8 cellular contexts compared by ENCODE assay signal in the genomic region with DNA sequence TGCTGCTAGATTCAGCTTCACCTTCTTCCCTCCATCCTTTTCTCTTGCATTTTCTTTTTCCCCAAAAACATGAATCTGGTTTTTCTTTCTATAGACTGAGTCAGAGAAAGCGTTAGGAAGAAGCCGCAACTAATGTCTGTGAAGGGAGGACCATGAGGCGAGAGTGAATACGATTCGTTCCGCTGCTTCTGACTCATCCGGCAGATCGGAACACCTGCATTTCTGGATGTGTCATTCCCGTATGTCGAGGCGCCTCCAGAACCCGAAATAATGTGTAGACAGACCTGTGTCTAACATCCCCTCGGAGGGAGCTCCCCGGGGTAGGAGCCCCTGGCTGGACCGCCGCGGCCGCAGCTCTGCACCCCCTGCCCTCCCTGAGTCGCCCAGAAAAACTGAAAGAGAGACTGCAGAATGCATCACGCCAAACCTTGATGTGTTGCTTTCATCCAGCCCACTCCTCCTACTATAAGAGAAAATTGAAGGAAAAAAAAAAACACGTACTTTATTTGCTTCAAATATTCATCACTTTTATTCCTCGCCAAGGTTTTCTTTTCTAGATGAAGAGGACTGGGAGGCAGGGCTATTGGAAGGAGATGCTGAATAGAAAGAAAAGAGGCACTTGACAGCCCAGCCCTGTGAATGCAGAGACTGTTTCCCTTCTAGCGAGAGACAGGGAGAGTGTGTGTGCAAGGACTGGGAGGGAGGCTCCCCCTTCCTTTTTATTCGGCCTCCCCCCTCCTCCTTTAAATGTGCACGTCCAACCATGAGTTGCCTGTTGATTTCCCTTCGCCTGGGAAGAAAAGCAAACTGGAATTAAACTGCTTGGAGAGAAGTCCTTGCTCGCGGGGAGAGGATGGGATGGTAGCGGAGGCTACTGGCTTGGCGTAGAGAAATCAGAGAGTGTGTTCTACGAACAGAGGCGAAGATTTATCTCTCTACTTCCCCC. TPM values are rescaled to one million over a fixed set of nuclear protein-coding genes. Genes with fewer than 3 reads are reported as not detected.
DNase-seq lines count a peak whose midpoint lies in the region; ATAC-seq and TF ChIP-seq lines count a peak whose summit lies in the region.

No MANE protein-coding gene starts in this region.

- WGBS in spleen, 5 donors = 4 to 8% (median 6%) methylated on average over 32 of the region's 32 CpGs

- no peak for DNase-seq in CD8-positive, alpha-beta T cell
- peak; percentile 6 for DNase-seq in MM.1S
- no peak for DNase-seq in breast epithelium (ENCODE audit: low spot score in 2 of 2)
- DNase-seq in islet precursor cell = peak; percentile 64
- DNase-seq in spleen = no peak
- no peak for DNase-seq in T-helper 9 cell
- no peak for DNase-seq in Karpas-422
- no peak for DNase-seq in NCI-H446 treated with DMSO at 0.1 percent for 48 hours (lab: John Stamatoyannopoulos, UW)

- H3F3A ChIP-seq in MM.1S (ENCODE audit: insufficient read depth, low read length) = no peaks in the 10 kb centered on the region

- no peak for TF ChIP-seq CTCF in CD8-positive, alpha-beta T cell (IDR thresholded peaks at IDR 0.05)
- TF ChIP-seq CTCF in MM.1S (IDR thresholded peaks at IDR 0.05; ENCODE audit: low read length) (no peak), breast epithelium (IDR thresholded peaks at IDR 0.05) (no peak), spleen (IDR thresholded peaks at IDR 0.05 in 8 of 11, conservative IDR thresholded peaks at IDR 0.05 in 3 of 11) (no peak)

- H3K9me2 ChIP-seq in MM.1S (replicated peaks; ENCODE audit: insufficient read depth, low read length) (no peaks in the 10 kb centered on the region), Karpas-422 (replicated peaks; ENCODE audit: insufficient read depth, low read length) (no peaks in the 10 kb centered on the region)

- H3K4me1 ChIP-seq in CD8-positive, alpha-beta T cell (ENCODE audit: insufficient read depth, low read length) = peaks cover 31% of the 10 kb centered on the region
- H3K4me1 ChIP-seq in MM.1S (ENCODE audit: low read length) = no peaks in the 10 kb centered on the region
- peaks cover 0 to 10% of the 10 kb centered on the region in 2 donors for H3K4me1 ChIP-seq in breast epithelium
- H3K4me1 ChIP-seq in spleen = peaks cover 0 to 41% (median 28%) of the 10 kb centered on the region in 6 donors
- no peaks in the 10 kb centered on the region for H3K4me1 ChIP-seq in Karpas-422 (ENCODE audit: low read length)

- H3K9me3 ChIP-seq in CD8-positive, alpha-beta T cell (ENCODE audit: low read length) = no peaks in the 10 kb centered on the region
- no peaks in the 10 kb centered on the region for H3K9me3 ChIP-seq in MM.1S (replicated peaks; ENCODE audit: insufficient read depth, low read length)
- H3K9me3 ChIP-seq in breast epithelium = peaks cover 0 to 17% of the 10 kb centered on the region in 2 donors
- H3K9me3 ChIP-seq in spleen = peaks cover 0 to 21% (median 0%) of the 10 kb centered on the region in 8 donors
- peaks cover 13% of the 10 kb centered on the region for H3K9me3 ChIP-seq in Karpas-422 (ENCODE audit: low read length)

- H3K9me3 Mint-ChIP-seq in CD8-positive, alpha-beta T cell = peaks cover 2% of the 10 kb centered on the region

- H3K9ac ChIP-seq in MM.1S (ENCODE audit: low read length) (no peak overlapping the region), Karpas-422 (ENCODE audit: low read length) (no peak overlapping the region)

- H3K79me2 ChIP-seq in MM.1S (ENCODE audit: low read length) (no peaks in the 10 kb centered on the region), Karpas-422 (ENCODE audit: low read length) (no peaks in the 10 kb centered on the region)

- H3K4me1 Mint-ChIP-seq in CD8-positive, alpha-beta T cell (ENCODE audit: low read depth) = peaks cover 39% of the 10 kb centered on the region

- peaks cover 52% of the 10 kb centered on the region for H3K27me3 Mint-ChIP-seq in CD8-positive, alpha-beta T cell (ENCODE audit: low read depth)

- H3K27ac Mint-ChIP-seq in CD8-positive, alpha-beta T cell = no peak overlapping the region

- peak overlapping the region; percentile 79 for H3K4me3 Mint-ChIP-seq in CD8-positive, alpha-beta T cell

- no peaks in the 10 kb centered on the region for H3K36me3 ChIP-seq in CD8-positive, alpha-beta T cell (ENCODE audit: insufficient read depth, low read length)
- H3K36me3 ChIP-seq in MM.1S (replicated peaks; ENCODE audit: insufficient read depth, low read length) (no peaks in the 10 kb centered on the region), breast epithelium (no peaks in the 10 kb centered on the region), spleen (peaks cover 0 to 13% (median 0%) of the 10 kb centered on the region in 6 donors), Karpas-422 (ENCODE audit: insufficient read depth, low read length) (no peaks in the 10 kb centered on the region)

- peaks cover 10% of the 10 kb centered on the region for H3K27me3 ChIP-seq in CD8-positive, alpha-beta T cell (ENCODE audit: insufficient read depth, low read length)
- H3K27me3 ChIP-seq in MM.1S (replicated peaks; ENCODE audit: insufficient read depth, low read length) (no peaks in the 10 kb centered on the region), breast epithelium (peaks cover 0 to 89% of the 10 kb centered on the region in 2 donors), spleen (replicated peaks in 1 of 7) (peaks cover 0 to 90% (median 46%) of the 10 kb centered on the region in 7 donors), Karpas-422 (ENCODE audit: low read length) (no peaks in the 10 kb centered on the region)

- TF ChIP-seq POLR2A in breast epithelium (IDR thresholded peaks at IDR 0.05) (no peak), spleen (IDR thresholded peaks at IDR 0.05) (no peak)

- no peak overlapping the region for H3K27ac ChIP-seq in CD8-positive, alpha-beta T cell (ENCODE audit: low read depth, low read length)
- H3K27ac ChIP-seq in MM.1S (ENCODE audit: low read length) = no peak overlapping the region
- H3K27ac ChIP-seq in breast epithelium = no peak overlapping the region
- peak overlapping the region; percentile 23 to 75 (median 70) for H3K27ac ChIP-seq in spleen
- H3K27ac ChIP-seq in Karpas-422 (ENCODE audit: low read length) = no peak overlapping the region

- no peak for ATAC-seq in CD8-positive, alpha-beta T cell

- POLR2A ChIA-PET in CD8-positive, alpha-beta T cell (lab: Charles Lee) = no interaction called here

- no peaks in the 10 kb centered on the region for H4K20me1 ChIP-seq in MM.1S (ENCODE audit: insufficient read depth, low read length)
- no peaks in the 10 kb centered on the region for H4K20me1 ChIP-seq in Karpas-422 (ENCODE audit: insufficient read depth, low read depth, low read length)

- H2AFZ ChIP-seq in MM.1S (ENCODE audit: low read length) (peak overlapping the region; percentile 53), Karpas-422 (ENCODE audit: low read length) (no peak overlapping the region)

- intact Hi-C loops in CD8-positive, alpha-beta T cell (cut with DNase I, micrococcal nuclease) = no loop called here
- intact Hi-C loops in breast epithelium (cut with DNase I; ENCODE audit: low total_unique reads) = no loop called here
- intact Hi-C loops in spleen (cut with DNase I; ENCODE audit: low total_unique reads) = no loop called here

- no peaks in the 10 kb centered on the region for H3K36me3 Mint-ChIP-seq in CD8-positive, alpha-beta T cell

- peak overlapping the region; percentile 52 for H3K4me3 ChIP-seq in CD8-positive, alpha-beta T cell (ENCODE audit: low read depth, low read length)
- peak overlapping the region; percentile 58 for H3K4me3 ChIP-seq in MM.1S (ENCODE audit: low read length)
- H3K4me3 ChIP-seq in breast epithelium = peak overlapping the region; percentile 48 to 69 (median 50)
- H3K4me3 ChIP-seq in spleen = peak overlapping the region; percentile 38 to 75 (median 58)
- H3K4me3 ChIP-seq in Karpas-422 (ENCODE audit: low read length) = no peak overlapping the region

- H3K4me2 ChIP-seq in MM.1S (ENCODE audit: low read depth, low read length) = peak overlapping the region; percentile 74
- H3K4me2 ChIP-seq in Karpas-422 (ENCODE audit: low read depth, low read length, poor library complexity, severe bottlenecking) = no peak overlapping the region

- CTCF ChIA-PET in CD8-positive, alpha-beta T cell (lab: Charles Lee) = no interaction called here

RNA-seq across cellular contexts. Expression of a gene that starts 0.6 kb away (rescaled TPM):
- total RNA-seq in CD8-positive, alpha-beta T cell = not detected
- 1 to 10 TPM; 1.3 to 5.9 (median 1.4) TPM for total RNA-seq in breast epithelium
- total RNA-seq in spleen = 100 to 1,000 TPM; 140 to 240 (median 229) TPM
- polyA plus RNA-seq in spleen = 1 to 10 TPM; 2.7 to 9.1 (median 4.4) TPM
- total RNA-seq in Karpas-422 (2014; rRNA removed; shearing (Covaris generic); ENCODE audit: low replicate concordance) = not detected in 2 replicates

Comparison
In these comparisons a context has a peak if more than half of its experiments do, and no peak if none do; other contexts are left out.
1. DNase-seq: peak in MM.1S (single experiment) and islet precursor cell (single experiment); none in CD8-positive, alpha-beta T cell (0 of 7), breast epithelium (0 of 2), spleen (single experiment), T-helper 9 cell (single experiment), Karpas-422 (single experiment) and NCI-H446 treated with DMSO at 0.1 percent for 48 hours (single experiment).
2. H3K27ac ChIP-seq: peak in spleen (8 of 8); none in CD8-positive, alpha-beta T cell (single experiment), MM.1S (single experiment), breast epithelium (0 of 2) and Karpas-422 (single experiment).
3. RNA of a gene that starts 0.6 kb away (total RNA-seq): 140 to 240 TPM in spleen; 1.3 to 5.9 TPM in breast epithelium, not detected in CD8-positive, alpha-beta T cell and not detected in Karpas-422; every median in the first group is over 10 times any median in the second.